Comparison of ENCODE assay signal across 20 cellular contexts in the genomic region with DNA sequence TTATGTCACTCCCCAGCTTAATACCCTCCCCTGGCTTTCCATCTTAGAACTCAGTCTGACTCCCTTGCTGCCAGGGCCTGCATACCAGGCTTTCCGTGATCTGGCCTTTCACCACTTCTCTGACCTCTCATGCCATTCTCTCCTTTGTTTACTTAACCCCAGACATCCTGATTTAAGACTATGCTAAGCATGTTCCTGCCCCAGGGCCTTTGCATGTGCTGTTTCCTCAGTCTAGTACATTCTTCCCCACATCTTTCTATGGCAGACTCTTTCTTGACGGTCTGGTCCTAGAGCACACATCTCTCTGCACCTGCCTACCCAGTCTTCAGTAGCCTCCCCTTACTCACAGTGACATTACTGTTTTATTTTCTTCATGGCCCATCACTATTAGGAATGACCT. TPM values are rescaled to one million over a fixed set of nuclear protein-coding genes. Genes with fewer than 3 reads are reported as not detected.
A peak's percentile ranks its signal among the peaks of the same experiment; 100 is the strongest.
DNase-seq lines count a peak whose midpoint lies in the region; ATAC-seq, FAIRE-seq and TF ChIP-seq lines count a peak whose summit lies in the region.
"Had no signal": no experiment of that assay in that cellular context is flagged by ENCODE, and none has a peak within 500 bp of the region (broad histone marks: within the 10 kb centered on the region; RNA-seq: fewer than 3 reads in every experiment).

No MANE protein-coding gene starts in this region.

- H3K79me2 ChIP-seq in HepG2 (ENCODE audit: insufficient read depth, low read length): no peaks in the 10 kb centered on the region
- H3K79me2 ChIP-seq in SU-DHL-6 (ENCODE audit: insufficient read depth, low read length): no peaks in the 10 kb centered on the region
- H3K79me2 ChIP-seq in mammary epithelial cell (ENCODE audit: insufficient read depth, low read length): no peaks in the 10 kb centered on the region

- no peak for TF ChIP-seq CTCF in HepG2 (CRISPR knock-in tag; IDR thresholded peaks at IDR 0.05)
- no peak for TF ChIP-seq CTCF in right lobe of liver (IDR thresholded peaks at IDR 0.05)
- no peak for TF ChIP-seq CTCF in SU-DHL-6 (IDR thresholded peaks at IDR 0.05; ENCODE audit: insufficient read depth, low read length, poor library complexity, severe bottlenecking)
- TF ChIP-seq CTCF in mammary epithelial cell (conservative IDR thresholded peaks at IDR 0.05 in 1 of 2, IDR thresholded peaks at IDR 0.05 in 1 of 2; ENCODE audit: extremely low read depth in 1 of 2, insufficient read depth in 1 of 2, low read depth in 1 of 2, low read length in 2 of 2): no peak

- H3K27ac ChIP-seq in HepG2 (ENCODE audit: extremely low read length, insufficient read depth, low read length) (no peak overlapping the region), right lobe of liver (no peak overlapping the region), SU-DHL-6 (ENCODE audit: low read depth, low read length) (peak overlapping the region; percentile 6; the same call in 1 of the 2 replicates), mammary epithelial cell (ENCODE audit: insufficient read depth, low read depth, low read length) (no peak overlapping the region)
- H3K27ac ChIP-seq: GM23248 had no signal

- POLR2A ChIA-PET in HepG2 (lab: Yijun Ruan, JAX): no interaction called here

- H3K4me3 ChIP-seq in HepG2 (replicated peaks in 1 of 3; ENCODE audit: insufficient read depth in 1 of 3, low read depth in 2 of 3, low read length in 3 of 3): no peak overlapping the region
- no peak overlapping the region for H3K4me3 ChIP-seq in right lobe of liver
- H3K4me3 ChIP-seq in SU-DHL-6 (ENCODE audit: insufficient read depth, low read length, poor library complexity, severe bottlenecking): no peak overlapping the region
- H3K4me3 ChIP-seq in mammary epithelial cell (replicated peaks in 1 of 3; ENCODE audit: insufficient read depth in 1 of 3, low read depth in 2 of 3, low read length in 3 of 3): no peak overlapping the region
- H3K4me3 ChIP-seq: GM23248, HAP-1 had no signal

- in situ Hi-C loops in HepG2 (cut with HindIII; ENCODE audit: extremely low pct_ligation_motif_present, low pct_unique_long_range_greater_than_20kb): no loop called here
- in situ Hi-C loops in mammary epithelial cell (cut with MboI; ENCODE audit: low sequenced_read_pairs in 2 of 2): no loop called here

- H3K9ac ChIP-seq in HepG2 (ENCODE audit: insufficient read depth, low read depth, low read length): no peak overlapping the region
- no peak overlapping the region for H3K9ac ChIP-seq in SU-DHL-6 (ENCODE audit: low read length)
- H3K9ac ChIP-seq in mammary epithelial cell (ENCODE audit: insufficient read depth, low read length): no peak overlapping the region
- H3K9ac ChIP-seq: GM23248 had no signal

- intact Hi-C loops in HepG2 (cut with micrococcal nuclease; ENCODE audit: unreplicated experiment): no loop called here
- intact Hi-C loops in right lobe of liver (cut with DNase I): no loop called here
- intact Hi-C loops in mammary epithelial cell (cut with micrococcal nuclease): no loop called here

- H3K27me3 ChIP-seq in HepG2 (ENCODE audit: control insufficient read depth in 1 of 2, insufficient read depth in 2 of 2, low read length in 2 of 2) (no peaks in the 10 kb centered on the region), right lobe of liver (no peaks in the 10 kb centered on the region), SU-DHL-6 (ENCODE audit: low read length) (no peaks in the 10 kb centered on the region), mammary epithelial cell (ENCODE audit: insufficient read depth, low read length) (peaks cover 7% of the 10 kb centered on the region)

- WGBS in HepG2 (ENCODE audit: low lambda C conversion rate): 96% methylated on average over 1 of the region's 2 CpGs
- 23% methylated on average over 2 of the region's 2 CpGs for WGBS in right lobe of liver (ENCODE audit: insufficient coverage, low coverage, low lambda C conversion rate, missing lambda C conversion rate)
- WGBS in mammary epithelial cell (ENCODE audit: low coverage, missing lambda C conversion rate): 71% methylated on average over 1 of the region's 2 CpGs

- H3F3A ChIP-seq in SU-DHL-6 (ENCODE audit: insufficient read depth): no peaks in the 10 kb centered on the region

- H2AFZ ChIP-seq in HepG2 (ENCODE audit: low read length): no peak overlapping the region
- H2AFZ ChIP-seq in SU-DHL-6 (ENCODE audit: low read depth, low read length, severe bottlenecking): no peak overlapping the region
- no peak overlapping the region for H2AFZ ChIP-seq in mammary epithelial cell (ENCODE audit: low read depth, low read length)
- H2AFZ ChIP-seq: GM23248 had no signal

- ATAC-seq in HepG2: no peak
- no peak for ATAC-seq in right lobe of liver
- ATAC-seq in HG03066 (IDR thresholded peaks at IDR 0.05; ENCODE audit: low read depth, unreplicated experiment): peak; percentile 14
- no peak for ATAC-seq in HG02759 (IDR thresholded peaks at IDR 0.05; ENCODE audit: unreplicated experiment)
- ATAC-seq: SK-N-SH treated with all-trans-retinoic acid at 6 μM for 48 hours had no signal

- CTCF ChIA-PET in HepG2 (lab: Yijun Ruan, JAX; ENCODE audit: low intra/inter-chr PET ratio, low total read pairs): no interaction called here
- CTCF ChIA-PET in mammary epithelial cell (lab: Charles Lee; ENCODE audit: low non-redundant PET): no interaction called here

- dilution Hi-C loops in mammary epithelial cell (cut with HindIII; ENCODE audit: low sequenced_read_pairs): no loop called here

- TF ChIP-seq EP300 in HepG2 (IDR thresholded peaks at IDR 0.05; ENCODE audit: low read depth in 2 of 2, low read length in 2 of 2) (no peak), HepG2 (CRISPR knock-in tag; IDR thresholded peaks at IDR 0.05; ENCODE audit: borderline replicate concordance) (no peak)

- H3K9me3 ChIP-seq in HepG2 (ENCODE audit: low read length) (no peaks in the 10 kb centered on the region), right lobe of liver (no peaks in the 10 kb centered on the region), SU-DHL-6 (ENCODE audit: insufficient read depth, low read length) (peaks cover 10% of the 10 kb centered on the region; the same call in 1 of the 2 replicates), mammary epithelial cell (replicated peaks; ENCODE audit: insufficient read depth, low read length) (no peaks in the 10 kb centered on the region)
- H3K9me3 ChIP-seq: HAP-1 had no signal

- H3K4me2 ChIP-seq in HepG2 (ENCODE audit: low read depth, low read length): no peak overlapping the region
- H3K4me2 ChIP-seq in SU-DHL-6 (ENCODE audit: low read depth, low read length, poor library complexity, severe bottlenecking): no peak overlapping the region
- no peak overlapping the region for H3K4me2 ChIP-seq in mammary epithelial cell (ENCODE audit: insufficient read depth, low read depth, low read length)

- H3K4me1 ChIP-seq in HepG2 (ENCODE audit: insufficient read depth, low read length) (no peaks in the 10 kb centered on the region), right lobe of liver (no peaks in the 10 kb centered on the region), mammary epithelial cell (ENCODE audit: insufficient read depth, low read length) (peaks cover 3% of the 10 kb centered on the region)
- H3K4me1 ChIP-seq: HAP-1 had no signal

- no peak for TF ChIP-seq RAD21 in HepG2 (CRISPR knock-in tag; IDR thresholded peaks at IDR 0.05)

- no peaks in the 10 kb centered on the region for H4K20me1 ChIP-seq in HepG2 (ENCODE audit: insufficient read depth, low read length)
- H4K20me1 ChIP-seq in SU-DHL-6 (ENCODE audit: low read depth, low read length): no peaks in the 10 kb centered on the region
- H4K20me1 ChIP-seq in mammary epithelial cell (ENCODE audit: insufficient read depth, low read length): no peaks in the 10 kb centered on the region

- TF ChIP-seq POLR2A in HepG2 (IDR thresholded peaks at IDR 0.05; ENCODE audit: insufficient read depth in 1 of 2, low read depth in 2 of 2, low read length in 2 of 2) (no peak), right lobe of liver (IDR thresholded peaks at IDR 0.05) (no peak)

- no peak for FAIRE-seq in HepG2 (lab: Jason Lieb, UNC)
- FAIRE-seq: GM12892 had no signal

- no peak for DNase-seq in HepG2 (ENCODE audit: low spot score)
- DNase-seq in right lobe of liver: no peak
- DNase-seq in T-helper 2 cell: no peak
- DNase-seq in DMS114 treated with DMSO at 0.1 percent for 48 hours (lab: John Stamatoyannopoulos, UW; ENCODE audit: unreplicated experiment): no peak
- DNase-seq in mammary epithelial cell: no peak
- DNase-seq: 8988T; CD4-positive, CD25-positive, alpha-beta regulatory T cell; GM23248; NCI-H1048; NCI-H1436; NCI-H1930; NCI-H446; RPMI8226; SIG-M5 had no signal

- no peaks in the 10 kb centered on the region for H3K9me2 ChIP-seq in SU-DHL-6 (replicated peaks; ENCODE audit: insufficient read depth, low read length)

- peaks cover 8 to 9% of the 10 kb centered on the region in 2 experiments; a peak in 3 of 5 replicates for H3K36me3 ChIP-seq in HepG2 (replicated peaks in 1 of 2; ENCODE audit: control insufficient read depth in 1 of 2, insufficient read depth in 2 of 2, low read length in 2 of 2)
- no peaks in the 10 kb centered on the region for H3K36me3 ChIP-seq in right lobe of liver
- peaks cover 11% of the 10 kb centered on the region for H3K36me3 ChIP-seq in SU-DHL-6 (ENCODE audit: low read length)
- H3K36me3 ChIP-seq in mammary epithelial cell (ENCODE audit: insufficient read depth, low read length): no peaks in the 10 kb centered on the region
- H3K36me3 ChIP-seq: HAP-1 had no signal

- no TSS peak for BruUV-seq in HepG2 (replicated peaks; lab: Mats Ljungman, UMichigan)
- BruUV-seq in mammary epithelial cell (replicated peaks; lab: Mats Ljungman, UMichigan): no TSS peak

RNA-seq across cellular contexts. Expression of a gene that starts 42.2 kb away (rescaled TPM):
- 7.3 and 11.2 TPM in 2 replicates for total RNA-seq in HepG2 (2016; rRNA removed; fragmentation: Illumina TruSeq; extraction: Trizol)
- total RNA-seq in HepG2 (2016; cell fraction: cytosol; rRNA removed; fragmentation: Illumina TruSeq; extraction: Trizol; ENCODE audit: low read depth): 8.1 and 9.0 TPM in 2 replicates
- total RNA-seq in HepG2 (2016; cell fraction: insoluble cytoplasmic fraction; rRNA removed; fragmentation: Illumina TruSeq; extraction: Trizol): 6.3 and 12.7 TPM in 2 replicates
- total RNA-seq in HepG2 (2016; cell fraction: membrane; rRNA removed; fragmentation: Illumina TruSeq; extraction: Trizol): 2.8 and 3.1 TPM in 2 replicates
- 20.3 and 30.3 TPM in 2 replicates for total RNA-seq in HepG2 (2016; cell fraction: nucleus; rRNA removed; fragmentation: Illumina TruSeq; extraction: Trizol)
- 6.0 and 6.6 TPM in 2 replicates for polyA plus RNA-seq in HepG2 (2011; rRNA removed)
- polyA plus RNA-seq in HepG2 (2011; cell fraction: cytosol; rRNA removed): 2.7 and 3.6 TPM in 2 replicates
- 13.0 and 16.5 TPM in 2 replicates for polyA plus RNA-seq in HepG2 (2011; cell fraction: nucleus; rRNA removed)
- 4.8 and 5.2 TPM in 2 replicates for polyA plus RNA-seq in HepG2 (2012)
- 0.16 and 0.22 TPM in 2 replicates for polyA plus RNA-seq in HepG2 (2016; cell fraction: cytosol; fragmentation: Illumina TruSeq; extraction: Trizol; ENCODE audit: low read depth)
- polyA plus RNA-seq in HepG2 (2016; cell fraction: insoluble cytoplasmic fraction; fragmentation: Illumina TruSeq; extraction: Trizol; ENCODE audit: low read depth): 3.0 and 3.1 TPM in 2 replicates
- 0.32 and 0.63 TPM in 2 replicates for polyA plus RNA-seq in HepG2 (2016; cell fraction: membrane; fragmentation: Illumina TruSeq; extraction: Trizol; ENCODE audit: low read depth)
- 13.8 and 13.9 TPM in 2 replicates for polyA plus RNA-seq in HepG2 (2016; cell fraction: nucleus; fragmentation: Illumina TruSeq; extraction: Trizol; ENCODE audit: insufficient read depth, low read depth)
- polyA minus RNA-seq in HepG2 (2011; rRNA and poly(A)+ RNA removed; ENCODE audit: low replicate concordance): 0.37 and 27.7 TPM in 2 replicates
- 6.3 and 6.7 TPM in 2 replicates for polyA minus RNA-seq in HepG2 (2011; cell fraction: cytosol; rRNA and poly(A)+ RNA removed)
- 59.7 and 63.2 TPM in 2 replicates for polyA minus RNA-seq in HepG2 (2011; cell fraction: nucleus; rRNA and poly(A)+ RNA removed)
- total RNA-seq in right lobe of liver: 1 to 10 TPM; 1.6 to 7.0 (median 3.5) TPM
- 1 to 10 TPM in 1 of 2 donors, under 1 TPM in 1; 0.61 to 3.2 TPM for total RNA-seq in mammary epithelial cell
- 0.48 TPM for polyA plus RNA-seq in mammary epithelial cell
- polyA minus RNA-seq in mammary epithelial cell: 1.1 TPM
